In the genomic region with DNA sequence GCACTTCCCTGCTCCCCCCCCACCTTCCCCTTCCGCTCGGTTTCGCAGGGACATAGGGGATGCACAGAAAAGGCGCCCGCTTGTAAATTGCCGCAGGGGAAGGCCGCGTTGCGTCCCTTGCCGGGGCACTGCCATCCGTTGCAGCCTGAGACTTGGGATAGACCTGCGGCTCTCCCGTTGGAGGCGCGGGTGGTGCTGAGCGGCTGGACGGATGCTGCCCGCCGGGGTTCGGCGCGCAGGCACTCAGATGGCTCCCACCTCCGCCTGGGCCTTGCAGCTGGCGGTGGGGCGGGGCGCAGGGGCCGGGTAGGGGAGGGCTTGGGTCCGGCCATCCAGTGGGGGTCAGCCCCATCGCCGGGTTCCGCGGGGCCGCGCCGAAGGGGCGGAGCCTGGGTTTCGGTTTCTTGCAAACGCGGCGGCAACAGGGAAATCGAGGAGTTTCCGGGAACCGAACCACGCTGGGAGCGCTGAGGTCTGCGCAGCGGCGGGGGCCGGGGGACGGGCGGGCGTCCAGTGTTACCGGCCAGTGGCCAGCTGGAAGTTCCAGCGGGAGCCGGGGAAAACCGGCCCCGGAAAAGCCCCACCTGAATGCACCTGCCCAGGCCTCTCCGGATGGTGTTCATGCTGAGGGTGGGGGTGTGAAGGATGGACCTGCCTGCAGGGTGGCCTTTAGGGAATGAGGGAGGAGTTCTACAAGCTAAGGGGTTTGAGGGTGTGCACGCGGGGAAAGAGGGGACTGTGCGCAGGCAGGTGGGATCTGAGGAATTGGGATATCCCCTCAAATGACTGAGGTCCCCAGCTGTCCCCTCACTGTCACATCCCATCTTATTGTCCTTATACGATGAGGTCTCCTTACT, we compare ENCODE assay signal across 1 cellular context.
TF ChIP-seq lines count a peak whose summit lies in the region.

No MANE protein-coding gene starts in this region.

TF ChIP-seq in K562, 482 proteins besides CTCF, POLR2A, EP300 and RAD21 (continued from another document and continues in another):
- TF ChIP-seq REST (CRISPR knock-in tag; IDR thresholded peaks at IDR 0.05; ENCODE audit: low read depth) (peak; percentile 22; the same call in 1 of the 2 replicates), CTBP1 (IDR thresholded peaks at IDR 0.05; ENCODE audit: borderline replicate concordance) (peak; percentile 44; the same call in 1 of the 2 replicates), SREBF2 (CRISPR knock-in tag; IDR thresholded peaks at IDR 0.05) (no peak), PHF20 (IDR thresholded peaks at IDR 0.05; ENCODE audit: partially characterized antibody) (peak; percentile 2), ETV5 (CRISPR knock-in tag; IDR thresholded peaks at IDR 0.05; ENCODE audit: low read depth) (peak; percentile 72; the same call in 1 of the 2 replicates), POLR2G (IDR thresholded peaks at IDR 0.05; ENCODE audit: low read depth, low read length) (peak; percentile 81), ARID1B (IDR thresholded peaks at IDR 0.05) (no peak; the same call in 1 of the 2 replicates), ZFPM2 (CRISPR knock-in tag; IDR thresholded peaks at IDR 0.05) (no peak), GTF2E2 (tag; IDR thresholded peaks at IDR 0.05) (peak; percentile 75; the same call in 1 of the 2 replicates), SIN3B (IDR thresholded peaks at IDR 0.05; ENCODE audit: low read depth) (no peak), FOXA3 (CRISPR knock-in tag; conservative IDR thresholded peaks at IDR 0.05 in 1 of 2, IDR thresholded peaks at IDR 0.05 in 1 of 2) (no peak), HMGN3 (IDR thresholded peaks at IDR 0.05; ENCODE audit: borderline replicate concordance, extremely low read depth, insufficient read length, low read depth, low read length) (peak; percentile 41), NONO (IDR thresholded peaks at IDR 0.05; ENCODE audit: low read depth in 2 of 2, low read length in 1 of 2) (0 out of 4 replicates have a peak, but pooled peaks of 1 of the 2 experiments have one; percentile 40), PTBP1 (IDR thresholded peaks at IDR 0.05; ENCODE audit: low read depth, low read length) (no peak), ZNF263 (CRISPR knock-in tag; IDR thresholded peaks at IDR 0.05; ENCODE audit: borderline replicate concordance) (0 out of 2 replicates have a peak, but pooled peaks have one; percentile 16), CBX1 (IDR thresholded peaks at IDR 0.05; ENCODE audit: low read depth) (peak; percentile 35), MXI1 (IDR thresholded peaks at IDR 0.05; ENCODE audit: low read depth, low read length) (no peak), E2F3 (CRISPR knock-in tag; IDR thresholded peaks at IDR 0.05) (no peak), NFRKB (IDR thresholded peaks at IDR 0.05; ENCODE audit: low read depth) (no peak; the same call in 1 of the 2 replicates), ID3 (CRISPR knock-in tag; IDR thresholded peaks at IDR 0.05) (no peak), ID3 (tag; IDR thresholded peaks at IDR 0.05) (peak; percentile 37; the same call in 1 of the 2 replicates), CREB1 (IDR thresholded peaks at IDR 0.05) (0 out of 2 replicates have a peak, but pooled peaks have one; percentile 15), CREB1 (CRISPR knock-in tag; IDR thresholded peaks at IDR 0.05) (peak; percentile 40; the same call in 1 of the 2 replicates), ZNF778 (CRISPR knock-in tag; IDR thresholded peaks at IDR 0.05) (no peak), BCOR (IDR thresholded peaks at IDR 0.05) (peak; percentile 71; the same call in 1 of the 2 replicates), GABPB1 (CRISPR knock-in tag; IDR thresholded peaks at IDR 0.05) (peak; percentile 74), FOXK2 (conservative IDR thresholded peaks at IDR 0.05 in 1 of 2, IDR thresholded peaks at IDR 0.05 in 1 of 2; ENCODE audit: low read depth in 2 of 2) (peak; percentile 39 to 50; a peak in 2 of 4 replicates), GTF2F1 (IDR thresholded peaks at IDR 0.05; ENCODE audit: low read depth, low read length) (peak; percentile 17; the same call in 1 of the 2 replicates), ZNF282 (CRISPR knock-in tag; IDR thresholded peaks at IDR 0.05) (no peak), ZFX (CRISPR knock-in tag; IDR thresholded peaks at IDR 0.05) (peak; percentile 86), ZNF354B (CRISPR knock-in tag; IDR thresholded peaks at IDR 0.05) (no peak), NR4A1 (CRISPR knock-in tag; IDR thresholded peaks at IDR 0.05) (0 out of 2 replicates have a peak, but pooled peaks have one; percentile 15), NR4A1 (tag; IDR thresholded peaks at IDR 0.05) (0 out of 2 replicates have a peak, but pooled peaks have one; percentile 23), ZNF124 (CRISPR knock-in tag; IDR thresholded peaks at IDR 0.05) (no peak), TBL1XR1 (IDR thresholded peaks at IDR 0.05; ENCODE audit: low read length in 2 of 2) (peak in 1 of 2 experiments; percentile 9; a peak in 1 of 4 replicates), NR2C2 (CRISPR knock-in tag; IDR thresholded peaks at IDR 0.05) (0 out of 2 replicates have a peak, but pooled peaks have one; percentile 60), NR2C2 (tag; IDR thresholded peaks at IDR 0.05) (peak; percentile 93), SIN3A (IDR thresholded peaks at IDR 0.05; ENCODE audit: borderline replicate concordance in 2 of 2, control insufficient read depth in 1 of 2, low read depth in 2 of 2, low read length in 2 of 2) (peak in 1 of 2 experiments; percentile 75; a peak in 2 of 4 replicates), CHAMP1 (IDR thresholded peaks at IDR 0.05) (no peak), ZNF589 (CRISPR knock-in tag; IDR thresholded peaks at IDR 0.05; ENCODE audit: low read depth) (peak; percentile 44; the same call in 1 of the 2 replicates), SMAD4 (CRISPR knock-in tag; conservative IDR thresholded peaks at IDR 0.05) (0 out of 2 replicates have a peak, but pooled peaks have one; percentile 43), UBTF (IDR thresholded peaks at IDR 0.05; ENCODE audit: borderline replicate concordance in 1 of 2, low read depth in 2 of 2, low read length in 2 of 2) (peak; percentile 31 to 86; a peak in 2 of 4 replicates), SMARCA5 (IDR thresholded peaks at IDR 0.05) (peak; percentile 29; the same call in 1 of the 2 replicates), E2F4 (CRISPR knock-in tag; IDR thresholded peaks at IDR 0.05; ENCODE audit: low read depth) (0 out of 2 replicates have a peak, but pooled peaks have one; percentile 62)
- TF ChIP-seq, protein P1, sequence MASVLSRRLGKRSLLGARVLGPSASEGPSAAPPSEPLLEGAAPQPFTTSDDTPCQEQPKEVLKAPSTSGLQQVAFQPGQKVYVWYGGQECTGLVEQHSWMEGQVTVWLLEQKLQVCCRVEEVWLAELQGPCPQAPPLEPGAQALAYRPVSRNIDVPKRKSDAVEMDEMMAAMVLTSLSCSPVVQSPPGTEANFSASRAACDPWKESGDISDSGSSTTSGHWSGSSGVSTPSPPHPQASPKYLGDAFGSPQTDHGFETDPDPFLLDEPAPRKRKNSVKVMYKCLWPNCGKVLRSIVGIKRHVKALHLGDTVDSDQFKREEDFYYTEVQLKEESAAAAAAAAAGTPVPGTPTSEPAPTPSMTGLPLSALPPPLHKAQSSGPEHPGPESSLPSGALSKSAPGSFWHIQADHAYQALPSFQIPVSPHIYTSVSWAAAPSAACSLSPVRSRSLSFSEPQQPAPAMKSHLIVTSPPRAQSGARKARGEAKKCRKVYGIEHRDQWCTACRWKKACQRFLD (CRISPR knock-in tag; IDR thresholded peaks at IDR 0.05), result peak; percentile 49
- TF ChIP-seq, protein P2, sequence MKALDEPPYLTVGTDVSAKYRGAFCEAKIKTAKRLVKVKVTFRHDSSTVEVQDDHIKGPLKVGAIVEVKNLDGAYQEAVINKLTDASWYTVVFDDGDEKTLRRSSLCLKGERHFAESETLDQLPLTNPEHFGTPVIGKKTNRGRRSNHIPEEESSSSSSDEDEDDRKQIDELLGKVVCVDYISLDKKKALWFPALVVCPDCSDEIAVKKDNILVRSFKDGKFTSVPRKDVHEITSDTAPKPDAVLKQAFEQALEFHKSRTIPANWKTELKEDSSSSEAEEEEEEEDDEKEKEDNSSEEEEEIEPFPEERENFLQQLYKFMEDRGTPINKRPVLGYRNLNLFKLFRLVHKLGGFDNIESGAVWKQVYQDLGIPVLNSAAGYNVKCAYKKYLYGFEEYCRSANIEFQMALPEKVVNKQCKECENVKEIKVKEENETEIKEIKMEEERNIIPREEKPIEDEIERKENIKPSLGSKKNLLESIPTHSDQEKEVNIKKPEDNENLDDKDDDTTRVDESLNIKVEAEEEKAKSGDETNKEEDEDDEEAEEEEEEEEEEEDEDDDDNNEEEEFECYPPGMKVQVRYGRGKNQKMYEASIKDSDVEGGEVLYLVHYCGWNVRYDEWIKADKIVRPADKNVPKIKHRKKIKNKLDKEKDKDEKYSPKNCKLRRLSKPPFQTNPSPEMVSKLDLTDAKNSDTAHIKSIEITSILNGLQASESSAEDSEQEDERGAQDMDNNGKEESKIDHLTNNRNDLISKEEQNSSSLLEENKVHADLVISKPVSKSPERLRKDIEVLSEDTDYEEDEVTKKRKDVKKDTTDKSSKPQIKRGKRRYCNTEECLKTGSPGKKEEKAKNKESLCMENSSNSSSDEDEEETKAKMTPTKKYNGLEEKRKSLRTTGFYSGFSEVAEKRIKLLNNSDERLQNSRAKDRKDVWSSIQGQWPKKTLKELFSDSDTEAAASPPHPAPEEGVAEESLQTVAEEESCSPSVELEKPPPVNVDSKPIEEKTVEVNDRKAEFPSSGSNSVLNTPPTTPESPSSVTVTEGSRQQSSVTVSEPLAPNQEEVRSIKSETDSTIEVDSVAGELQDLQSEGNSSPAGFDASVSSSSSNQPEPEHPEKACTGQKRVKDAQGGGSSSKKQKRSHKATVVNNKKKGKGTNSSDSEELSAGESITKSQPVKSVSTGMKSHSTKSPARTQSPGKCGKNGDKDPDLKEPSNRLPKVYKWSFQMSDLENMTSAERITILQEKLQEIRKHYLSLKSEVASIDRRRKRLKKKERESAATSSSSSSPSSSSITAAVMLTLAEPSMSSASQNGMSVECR (CRISPR knock-in tag; IDR thresholded peaks at IDR 0.05), result peak; percentile 65
